In genomic region chr14:74911704-74912103, GRCh38 we compare ENCODE assay signal across 27 cellular contexts. TPM values are rescaled to one million over a fixed set of nuclear protein-coding genes. Genes with fewer than 3 reads are reported as not detected.
"Had no signal": no experiment of that assay in that cellular context is flagged by ENCODE, and none has a peak within 500 bp of the region (broad histone marks: within the 10 kb centered on the region; RNA-seq: fewer than 3 reads in every experiment).

No MANE protein-coding gene starts in this region.

- DNase-seq: activated CD4-positive, alpha-beta T cell treated with anti-CD3 and anti-CD28 coated beads, Interleukin-2, amount 10 ng/mL, durations not matched to agents 24 days and 14 days; activated CD8-positive, alpha-beta memory T cell treated with anti-CD3 and anti-CD28 coated beads, Interleukin-2, amount 10 ng/mL, durations not matched to agents 7 days and 5 days; activated CD8-positive, alpha-beta T cell treated with anti-CD3 and anti-CD28 coated beads for 36 hours; activated naive CD4-positive, alpha-beta T cell treated with Interleukin-2 at 50 U/mL for 16 hours; amygdala; cortex of kidney; endodermal cell; foreskin fibroblast; kidney; natural killer cell; ovary; stimulated activated CD4-positive, alpha-beta T cell treated with anti-CD3 and anti-CD28 coated beads, Interleukin-1b, Interleukin-23, amount 100 ng/mL, for 48 hours; stimulated activated naive CD8-positive, alpha-beta T cell treated with anti-CD3 and anti-CD28 coated beads, Interleukin-15, amount 100 ng/mL, for 72 hours had no signal

- H3K27ac Mint-ChIP-seq: activated CD4-positive, alpha-beta T cell treated with anti-CD3 and anti-CD28 coated beads, Interleukin-2, amount 10 ng/mL, durations not matched to agents 24 days and 14 days; activated CD8-positive, alpha-beta memory T cell treated with anti-CD3 and anti-CD28 coated beads, Interleukin-2, amount 10 ng/mL, durations not matched to agents 7 days and 5 days; activated CD8-positive, alpha-beta T cell treated with anti-CD3 and anti-CD28 coated beads for 36 hours; endodermal cell; mesothelial cell of epicardium; natural killer cell had no signal

- H3K36me3 ChIP-seq: cardiac muscle cell, ovary, prostate gland, right atrium auricular region, tibial artery had no signal

- H3K9me3 ChIP-seq: ovary, prostate gland, right atrium auricular region, tibial artery had no signal

- H3K4me3 Mint-ChIP-seq: activated CD4-positive, alpha-beta T cell treated with anti-CD3 and anti-CD28 coated beads, Interleukin-2, amount 10 ng/mL, durations not matched to agents 24 days and 14 days; activated CD8-positive, alpha-beta memory T cell treated with anti-CD3 and anti-CD28 coated beads, Interleukin-2, amount 10 ng/mL, durations not matched to agents 7 days and 5 days; activated CD8-positive, alpha-beta T cell treated with anti-CD3 and anti-CD28 coated beads for 36 hours; endodermal cell; mesothelial cell of epicardium; natural killer cell; stimulated activated naive CD8-positive, alpha-beta T cell treated with anti-CD3 and anti-CD28 coated beads, Interleukin-15, amount 100 ng/mL, for 72 hours had no signal

- H3K27ac ChIP-seq: cardiac muscle cell, ovary, prostate gland, right atrium auricular region, tibial artery, VCaP had no signal

- H3K27me3 Mint-ChIP-seq: activated CD4-positive, alpha-beta T cell treated with anti-CD3 and anti-CD28 coated beads, Interleukin-2, amount 10 ng/mL, durations not matched to agents 24 days and 14 days; activated CD8-positive, alpha-beta memory T cell treated with anti-CD3 and anti-CD28 coated beads, Interleukin-2, amount 10 ng/mL, durations not matched to agents 7 days and 5 days; activated CD8-positive, alpha-beta T cell treated with anti-CD3 and anti-CD28 coated beads for 36 hours; stimulated activated naive CD8-positive, alpha-beta T cell treated with anti-CD3 and anti-CD28 coated beads, Interleukin-15, amount 100 ng/mL, for 72 hours had no signal

- H3K9me3 Mint-ChIP-seq: activated CD4-positive, alpha-beta T cell treated with anti-CD3 and anti-CD28 coated beads, Interleukin-2, amount 10 ng/mL, durations not matched to agents 24 days and 14 days; activated CD8-positive, alpha-beta T cell treated with anti-CD3 and anti-CD28 coated beads for 36 hours; endodermal cell; mesothelial cell of epicardium; natural killer cell; stimulated activated naive CD8-positive, alpha-beta T cell treated with anti-CD3 and anti-CD28 coated beads, Interleukin-15, amount 100 ng/mL, for 72 hours had no signal

- H3K36me3 Mint-ChIP-seq: activated CD8-positive, alpha-beta memory T cell treated with anti-CD3 and anti-CD28 coated beads, Interleukin-2, amount 10 ng/mL, durations not matched to agents 7 days and 5 days; mesothelial cell of epicardium; natural killer cell had no signal

- H3K27me3 ChIP-seq: cardiac muscle cell, ovary, right atrium auricular region, tibial artery had no signal

- ATAC-seq: activated CD4-positive, CD25-positive, alpha-beta regulatory T cell treated with anti-CD3 and anti-CD28 coated beads, Interleukin-2, amount 50 U/mL, for 24 hours; activated CD8-positive, alpha-beta memory T cell treated with anti-CD3 and anti-CD28 coated beads, Interleukin-2, amount 10 ng/mL, durations not matched to agents 7 days and 5 days; activated CD8-positive, alpha-beta T cell treated with anti-CD3 and anti-CD28 coated beads for 36 hours; left lobe of liver; natural killer cell; stimulated activated naive CD8-positive, alpha-beta T cell treated with anti-CD3 and anti-CD28 coated beads, Interleukin-15, amount 100 ng/mL, for 72 hours had no signal

- H3K4me1 Mint-ChIP-seq: activated CD4-positive, alpha-beta T cell treated with anti-CD3 and anti-CD28 coated beads, Interleukin-2, amount 10 ng/mL, durations not matched to agents 24 days and 14 days; activated CD8-positive, alpha-beta memory T cell treated with anti-CD3 and anti-CD28 coated beads, Interleukin-2, amount 10 ng/mL, durations not matched to agents 7 days and 5 days; endodermal cell; stimulated activated naive CD8-positive, alpha-beta T cell treated with anti-CD3 and anti-CD28 coated beads, Interleukin-15, amount 100 ng/mL, for 72 hours had no signal

- H3K4me1 ChIP-seq: prostate gland had no signal

- H3K4me3 ChIP-seq: cardiac muscle cell, lung, ovary, prostate gland, right atrium auricular region, tibial artery had no signal

RNA-seq across cellular contexts. Expression of gene PROX2, which starts 35.8 kb away (rescaled TPM):
- total RNA-seq: activated CD4-positive, alpha-beta T cell treated with anti-CD3 and anti-CD28 coated beads, Interleukin-2, amount 10 ng/mL, durations not matched to agents 24 days and 14 days; cardiac muscle cell; cerebellum; endodermal cell; epithelial cell of proximal tubule; fibroblast of lung; kidney; left lobe of liver; mesothelial cell of epicardium; ovary; prostate gland; right atrium auricular region; T-helper 2 cell treated with Interferon-gamma antibody and Interleukin-4, amounts not matched to agents 100 ng/mL and 5 ng/mL, for 36 hours; urinary bladder had no signal
- polyA plus RNA-seq: ovary, urinary bladder had no signal
